In genomic region chr19:57916168-57916995, GRCh38 we compare ENCODE assay signal across 8 cellular contexts. TPM values are rescaled to one million over a fixed set of nuclear protein-coding genes. Genes with fewer than 3 reads are reported as not detected.
A peak's percentile ranks its signal among the peaks of the same experiment; 100 is the strongest.
DNase-seq lines count a peak whose midpoint lies in the region; ATAC-seq and TF ChIP-seq lines count a peak whose summit lies in the region.
"Not testable (repeated sequence)": the region's sequence is repeated elsewhere in the genome, so short reads cannot be mapped to it uniquely, and the experiment has no call there.

ZNF417 (minus strand) TSS chr19:57916592; CDS start chr19:57916411, 181 bp downstream.

- peak; percentile 34; the same call in 1 of the 2 replicates for TF ChIP-seq CTCF in GM12875 (IDR thresholded peaks at IDR 0.05; ENCODE audit: borderline replicate concordance, insufficient read depth, low read depth, low read length)
- TF ChIP-seq CTCF in upper lobe of right lung (IDR thresholded peaks at IDR 0.05): peak; percentile 27

- peak within 1 kb of the TSS; percentile 88 for H3K27ac ChIP-seq in upper lobe of right lung

- DNase-seq in NCI-H1417 treated with DMSO at 0.1 percent for 48 hours (lab: John Stamatoyannopoulos, UW) (peak; percentile 54), T follicular helper cell (ENCODE audit: low read depth) (peak; percentile 87), adipocyte (ENCODE audit: low read depth) (peak; percentile 97), left cardiac atrium (peak; percentile 87), posterior vena cava (ENCODE audit: low spot score) (peak; percentile 93), upper lobe of right lung (peak; percentile 87)

- H3K9me3 ChIP-seq in adipocyte (ENCODE audit: control insufficient read depth, low read length); upper lobe of right lung: not testable (repeated sequence)

- not testable (repeated sequence) for H3K27me3 ChIP-seq in adipocyte (replicated peaks; ENCODE audit: control insufficient read depth, insufficient read depth, low read length); upper lobe of right lung

- not testable (repeated sequence) for H3K4me1 ChIP-seq in adipocyte (ENCODE audit: control insufficient read depth, insufficient read depth, low read length)
- H3K4me1 ChIP-seq in upper lobe of right lung: peaks cover 13% of the 10 kb centered on the region

- ATAC-seq in HG02798 (IDR thresholded peaks at IDR 0.05; ENCODE audit: poor library complexity, unreplicated experiment): peak; percentile 99
- peak; percentile 99 to 100 for ATAC-seq in left cardiac atrium
- ATAC-seq in upper lobe of right lung: peak; percentile 99

- H3K9ac ChIP-seq in adipocyte (ENCODE audit: low read length): peak within 1 kb of the TSS; percentile 95

- intact Hi-C loops in left cardiac atrium (cut with DNase I); posterior vena cava (cut with DNase I); upper lobe of right lung (cut with DNase I): not testable (repeated sequence)

- H3K4me3 ChIP-seq in GM12875 (ENCODE audit: low read depth, low read length) (peak within 1 kb of the TSS; percentile 73), adipocyte (ENCODE audit: low read length) (peak within 1 kb of the TSS; percentile 97), upper lobe of right lung (peak within 1 kb of the TSS; percentile 96)

- H3K36me3 ChIP-seq in adipocyte (ENCODE audit: control insufficient read depth, insufficient read depth, low read length, severe bottlenecking): peaks cover 15% of the 10 kb centered on the region
- H3K36me3 ChIP-seq in upper lobe of right lung: not testable (repeated sequence)

RNA-seq across cellular contexts. Expression of gene ZNF417, which starts in this region (rescaled TPM):
- 10 to 100 TPM; 11.9 to 13.4 TPM for total RNA-seq in left cardiac atrium
- total RNA-seq in posterior vena cava: 10 to 100 TPM; 12.6 to 13.5 TPM
- 17.7 TPM for total RNA-seq in upper lobe of right lung

Comparison
In these comparisons a context has a peak if more than half of its experiments do, and no peak if none do; other contexts are left out.
1. Peak in every context shown above with its lines: DNase-seq, ATAC-seq, H3K4me3 ChIP-seq and H3K27ac ChIP-seq.